Comparison of ENCODE assay signal across 22 cellular contexts in the genomic region with DNA sequence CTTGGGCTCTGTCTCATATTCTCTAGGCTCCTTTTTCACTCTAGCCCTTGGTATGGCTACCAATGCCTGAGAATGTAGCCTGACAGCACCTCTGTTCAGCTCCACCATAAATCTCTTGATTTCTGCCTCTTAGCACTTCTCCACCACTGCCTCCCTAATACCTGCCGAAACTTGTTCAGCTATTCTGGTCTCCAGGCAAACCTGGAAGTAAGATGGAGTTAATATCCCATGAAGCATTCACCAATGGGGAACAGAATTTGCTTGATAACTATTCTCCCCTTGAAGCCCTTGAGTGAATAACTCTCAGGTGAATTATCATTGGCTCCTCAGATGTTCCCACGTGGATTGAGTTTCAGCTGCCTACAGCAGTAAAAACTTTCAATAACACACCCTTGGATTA.
DNase-seq lines count a peak whose midpoint lies in the region; ATAC-seq, FAIRE-seq and TF ChIP-seq lines count a peak whose summit lies in the region.
"Had no signal": no experiment of that assay in that cellular context is flagged by ENCODE, and none has a peak within 500 bp of the region (broad histone marks: within the 10 kb centered on the region; RNA-seq: fewer than 3 reads in every experiment).

No MANE protein-coding gene starts in this region.

- DNase-seq in activated naive CD4-positive, alpha-beta T cell (lab: John Stamatoyannopoulos, UW): no peak
- DNase-seq in GM19239 (ENCODE audit: insufficient read length, low spot score): no peak
- peak; percentile 19 to 57 for DNase-seq in foreskin keratinocyte
- no peak for DNase-seq in type B pancreatic cell (ENCODE audit: extremely low spot score, unreplicated experiment)
- no peak for DNase-seq in mucosa of descending colon
- no peak for DNase-seq in T-helper 2 cell
- DNase-seq in Right ventricle myocardium inferior (ENCODE audit: missing footprints): no peak
- DNase-seq: BE2C, Caco-2, DMS 273 treated with DMSO at 0.1 percent for 48 hours, DMS79 treated with DMSO at 0.1 percent for 48 hours, GOT3, HCEC 1CT, KBM-7, NCI-H1092 treated with DMSO at 0.1 percent for 48 hours, NCI-H146, NCI-H2029 treated with DMSO at 0.1 percent for 48 hours, NCI-H2171 treated with DMSO at 0.1 percent for 48 hours, NCI-H524 treated with DMSO at 0.1 percent for 48 hours, Peyer's patch, SJCRH30 had no signal

- ATAC-seq in foreskin keratinocyte (peak; percentile 48), mucosa of descending colon (no peak), Right ventricle myocardium inferior (no peak)

- no peak overlapping the region for H3K27ac Mint-ChIP-seq in activated naive CD4-positive, alpha-beta T cell treated with anti-CD3 and anti-CD28 coated beads, Interleukin-2, amount 50 U/mL, for 24 hours
- no peak overlapping the region for H3K27ac Mint-ChIP-seq in type B pancreatic cell

- H3K4me3 ChIP-seq in mucosa of descending colon: no peak overlapping the region
- H3K4me3 ChIP-seq: Peyer's patch, SJCRH30 had no signal

- no peaks in the 10 kb centered on the region for H3K4me1 ChIP-seq in foreskin keratinocyte
- no peaks in the 10 kb centered on the region for H3K4me1 ChIP-seq in mucosa of descending colon (ENCODE audit: low read depth)
- H3K4me1 ChIP-seq: BE2C, Peyer's patch, SJCRH30 had no signal

- H3K4me1 Mint-ChIP-seq in activated naive CD4-positive, alpha-beta T cell treated with anti-CD3 and anti-CD28 coated beads, Interleukin-2, amount 50 U/mL, for 24 hours: peaks cover 22% of the 10 kb centered on the region
- H3K4me1 Mint-ChIP-seq in type B pancreatic cell (ENCODE audit: unreplicated experiment): peaks cover 17% of the 10 kb centered on the region

- FAIRE-seq in GM19239 (lab: Jason Lieb, UNC): peak; percentile 11

- peaks cover 9% of the 10 kb centered on the region for H3K27me3 Mint-ChIP-seq in activated naive CD4-positive, alpha-beta T cell treated with anti-CD3 and anti-CD28 coated beads, Interleukin-2, amount 50 U/mL, for 24 hours
- H3K27me3 Mint-ChIP-seq in type B pancreatic cell: no peaks in the 10 kb centered on the region

- intact Hi-C loops in mucosa of descending colon (cut with DNase I, micrococcal nuclease) (no loop called here), Right ventricle myocardium inferior (cut with DNase I) (no loop called here)

- H3K27me3 ChIP-seq in foreskin keratinocyte: no peaks in the 10 kb centered on the region
- H3K27me3 ChIP-seq: BE2C, Peyer's patch, SJCRH30 had no signal

- no peaks in the 10 kb centered on the region for H3K36me3 ChIP-seq in mucosa of descending colon (ENCODE audit: low read depth)
- H3K36me3 ChIP-seq: BE2C, Peyer's patch, SJCRH30 had no signal

- H3K9me3 ChIP-seq in mucosa of descending colon: peaks cover 4% of the 10 kb centered on the region
- H3K9me3 ChIP-seq: BE2C, Caco-2, Peyer's patch had no signal

- peaks cover 9% of the 10 kb centered on the region for H3K36me3 Mint-ChIP-seq in activated naive CD4-positive, alpha-beta T cell treated with anti-CD3 and anti-CD28 coated beads, Interleukin-2, amount 50 U/mL, for 24 hours
- H3K36me3 Mint-ChIP-seq in type B pancreatic cell: peaks cover 7% of the 10 kb centered on the region

- no peak for TF ChIP-seq CTCF in foreskin keratinocyte (conservative IDR thresholded peaks at IDR 0.05)
- TF ChIP-seq CTCF in type B pancreatic cell (conservative IDR thresholded peaks at IDR 0.05): no peak
- TF ChIP-seq CTCF in mucosa of descending colon (IDR thresholded peaks at IDR 0.05): no peak

- H3K4me3 Mint-ChIP-seq in activated naive CD4-positive, alpha-beta T cell treated with anti-CD3 and anti-CD28 coated beads, Interleukin-2, amount 50 U/mL, for 24 hours: peak overlapping the region; percentile 23
- peak overlapping the region; percentile 76 for H3K4me3 Mint-ChIP-seq in type B pancreatic cell

- H3K27ac ChIP-seq in foreskin keratinocyte: no peak overlapping the region
- H3K27ac ChIP-seq: Peyer's patch, SJCRH30 had no signal

- peaks cover 10% of the 10 kb centered on the region for H3K9me3 Mint-ChIP-seq in activated naive CD4-positive, alpha-beta T cell treated with anti-CD3 and anti-CD28 coated beads, Interleukin-2, amount 50 U/mL, for 24 hours
- no peaks in the 10 kb centered on the region for H3K9me3 Mint-ChIP-seq in type B pancreatic cell

Comparison
In these comparisons a context has a peak if more than half of its experiments do, and no peak if none do; other contexts are left out.
1. DNase-seq: peak in foreskin keratinocyte (2 of 2); none in activated naive CD4-positive, alpha-beta T cell (0 of 4), GM19239 (single experiment), type B pancreatic cell (single experiment), mucosa of descending colon (0 of 3), T-helper 2 cell (0 of 5) and Right ventricle myocardium inferior (single experiment).